Comparison of ENCODE assay signal across 20 cellular contexts in the genomic region with DNA sequence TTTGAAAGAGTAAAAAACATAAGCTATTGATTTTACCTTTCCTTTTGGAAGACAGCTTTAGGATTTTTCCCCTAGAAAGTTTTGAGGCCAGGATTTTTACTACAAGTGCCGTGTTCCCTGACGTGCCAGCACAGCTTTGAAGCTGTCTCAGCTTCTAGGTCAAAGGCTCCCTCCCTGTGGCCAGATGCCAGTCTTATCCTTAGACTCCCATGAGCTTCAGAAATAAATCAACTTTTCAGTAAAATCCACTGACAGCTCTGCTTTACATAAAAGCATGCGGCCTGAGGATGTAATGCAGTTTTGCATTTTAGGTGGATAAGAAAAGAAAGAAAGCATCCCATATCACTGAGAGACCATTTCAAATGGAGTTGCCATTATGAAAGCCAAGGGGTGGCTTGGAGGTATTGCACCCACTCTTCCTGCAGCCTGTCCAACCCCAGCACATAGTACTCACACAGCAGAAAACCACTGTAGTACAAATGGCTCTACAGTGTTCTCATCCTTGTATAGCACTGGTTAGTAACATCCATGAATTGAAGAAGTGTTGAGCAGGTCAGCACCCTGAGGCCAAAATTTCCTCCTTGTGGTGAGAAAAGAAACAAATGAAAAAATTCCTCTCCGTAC. TPM values are rescaled to one million over a fixed set of nuclear protein-coding genes. Genes with fewer than 3 reads are reported as not detected.
DNase-seq lines count a peak whose midpoint lies in the region; FAIRE-seq and TF ChIP-seq lines count a peak whose summit lies in the region.
"Had no signal": no experiment of that assay in that cellular context is flagged by ENCODE, and none has a peak within 500 bp of the region (broad histone marks: within the 10 kb centered on the region; RNA-seq: fewer than 3 reads in every experiment).

No MANE protein-coding gene starts in this region.

- H3K36me3 Mint-ChIP-seq in chondrocyte (ENCODE audit: low read depth) (no peaks in the 10 kb centered on the region), neural progenitor cell (no peaks in the 10 kb centered on the region)
- H3K36me3 Mint-ChIP-seq in CD8-positive, alpha-beta memory T cell: peaks cover 0 to 10% (median 2%) of the 10 kb centered on the region in 3 donors
- H3K36me3 Mint-ChIP-seq in T-helper 2 cell treated with Interferon-gamma antibody and Interleukin-4, amounts not matched to agents 5 μg/mL and 100 μg/mL, for 36 hours (ENCODE audit: low read depth): peaks cover 2% of the 10 kb centered on the region
- H3K36me3 Mint-ChIP-seq: activated CD4-positive, alpha-beta memory T cell treated with anti-CD3 and anti-CD28 coated beads for 36 hours; stimulated activated effector memory CD8-positive, alpha-beta T cell treated with anti-CD3 and anti-CD28 coated beads, Interleukin-12 subunit alpha, Interleukin-12 subunit beta, amount 100 ng/mL, for 72 hours had no signal

- no peaks in the 10 kb centered on the region for H3F3A ChIP-seq in neural progenitor cell (ENCODE audit: low read depth)

- peak overlapping the region; percentile 49 for H3K27ac Mint-ChIP-seq in chondrocyte (ENCODE audit: unreplicated experiment)
- H3K27ac Mint-ChIP-seq in neural progenitor cell: no peak overlapping the region
- H3K27ac Mint-ChIP-seq in CD8-positive, alpha-beta memory T cell: no peak overlapping the region
- no peak overlapping the region for H3K27ac Mint-ChIP-seq in T-helper 2 cell treated with Interferon-gamma antibody and Interleukin-4, amounts not matched to agents 5 μg/mL and 100 μg/mL, for 36 hours
- H3K27ac Mint-ChIP-seq: activated CD4-positive, alpha-beta memory T cell treated with anti-CD3 and anti-CD28 coated beads for 36 hours; activated T-helper 17 cell treated with anti-CD3 and anti-CD28 coated beads, Interleukin-2, amount 50 U/mL, for 72 hours; CD4-positive, CD25-positive, alpha-beta regulatory T cell; stimulated activated effector memory CD8-positive, alpha-beta T cell treated with anti-CD3 and anti-CD28 coated beads, Interleukin-12 subunit alpha, Interleukin-12 subunit beta, amount 100 ng/mL, for 72 hours had no signal

- FAIRE-seq in HTR-8/SVneo (lab: Jason Lieb, UNC): peak; percentile 64
- FAIRE-seq: urothelium cell line had no signal

- no peaks in the 10 kb centered on the region for H4K20me1 ChIP-seq in neural progenitor cell (ENCODE audit: low read depth)

- peaks cover 9% of the 10 kb centered on the region for H3K4me1 ChIP-seq in neural progenitor cell
- no peaks in the 10 kb centered on the region for H3K4me1 ChIP-seq in CD8-positive, alpha-beta memory T cell (ENCODE audit: insufficient read depth, low read length)
- H3K4me1 ChIP-seq: ascending aorta had no signal

- no peaks in the 10 kb centered on the region for H3K79me2 ChIP-seq in neural progenitor cell (ENCODE audit: low read depth)

- H3K9me3 Mint-ChIP-seq in chondrocyte (ENCODE audit: low read depth): no peaks in the 10 kb centered on the region
- no peaks in the 10 kb centered on the region for H3K9me3 Mint-ChIP-seq in neural progenitor cell
- peaks cover 0 to 2% (median 0%) of the 10 kb centered on the region in 5 donors for H3K9me3 Mint-ChIP-seq in CD8-positive, alpha-beta memory T cell
- peaks cover 4% of the 10 kb centered on the region for H3K9me3 Mint-ChIP-seq in T-helper 2 cell treated with Interferon-gamma antibody and Interleukin-4, amounts not matched to agents 5 μg/mL and 100 μg/mL, for 36 hours
- H3K9me3 Mint-ChIP-seq: stimulated activated effector memory CD8-positive, alpha-beta T cell treated with anti-CD3 and anti-CD28 coated beads, Interleukin-12 subunit alpha, Interleukin-12 subunit beta, amount 100 ng/mL, for 72 hours had no signal

- POLR2A ChIA-PET in CD8-positive, alpha-beta memory T cell (lab: Charles Lee): no interaction called here

- no peaks in the 10 kb centered on the region for H3K27me3 Mint-ChIP-seq in chondrocyte (ENCODE audit: low read depth)
- H3K27me3 Mint-ChIP-seq in neural progenitor cell (ENCODE audit: insufficient read depth, low read depth): no peaks in the 10 kb centered on the region
- peaks cover 0 to 5% of the 10 kb centered on the region in 2 donors for H3K27me3 Mint-ChIP-seq in CD8-positive, alpha-beta memory T cell
- peaks cover 22% of the 10 kb centered on the region for H3K27me3 Mint-ChIP-seq in T-helper 2 cell treated with Interferon-gamma antibody and Interleukin-4, amounts not matched to agents 5 μg/mL and 100 μg/mL, for 36 hours (ENCODE audit: low read depth)

- H3K4me1 Mint-ChIP-seq in chondrocyte (ENCODE audit: low read depth): peaks cover 10% of the 10 kb centered on the region
- peaks cover 7% of the 10 kb centered on the region for H3K4me1 Mint-ChIP-seq in neural progenitor cell
- peaks cover 0 to 9% (median 7%) of the 10 kb centered on the region in 3 donors for H3K4me1 Mint-ChIP-seq in CD8-positive, alpha-beta memory T cell
- H3K4me1 Mint-ChIP-seq in T-helper 2 cell treated with Interferon-gamma antibody and Interleukin-4, amounts not matched to agents 5 μg/mL and 100 μg/mL, for 36 hours (ENCODE audit: low read depth): peaks cover 2% of the 10 kb centered on the region

- H3K4me3 ChIP-seq in GM12864 (ENCODE audit: low read depth, low read length) (no peak overlapping the region), neural progenitor cell (no peak overlapping the region), WERI-Rb-1 (ENCODE audit: low read depth, low read length) (no peak overlapping the region)
- H3K4me3 ChIP-seq in CD8-positive, alpha-beta memory T cell (ENCODE audit: low read length): no peak overlapping the region
- H3K4me3 ChIP-seq: ascending aorta, dorsolateral prefrontal cortex had no signal

- H3K36me3 ChIP-seq in neural progenitor cell: no peaks in the 10 kb centered on the region
- no peaks in the 10 kb centered on the region for H3K36me3 ChIP-seq in CD8-positive, alpha-beta memory T cell (ENCODE audit: insufficient read depth, low read length)
- H3K36me3 ChIP-seq in WERI-Rb-1: no peaks in the 10 kb centered on the region
- H3K36me3 ChIP-seq: ascending aorta had no signal

- H3K27me3 ChIP-seq in neural progenitor cell (no peaks in the 10 kb centered on the region), WERI-Rb-1 (ENCODE audit: insufficient read depth, low read depth, severe bottlenecking) (no peaks in the 10 kb centered on the region)
- H3K27me3 ChIP-seq in CD8-positive, alpha-beta memory T cell (ENCODE audit: insufficient read depth, low read length, poor library complexity, severe bottlenecking): no peaks in the 10 kb centered on the region
- H3K27me3 ChIP-seq: ascending aorta, dorsolateral prefrontal cortex had no signal

- no peak overlapping the region for H3K9ac ChIP-seq in neural progenitor cell
- H3K9ac ChIP-seq: KMS-11 had no signal

- H3K4me3 Mint-ChIP-seq in chondrocyte (ENCODE audit: unreplicated experiment) (no peak overlapping the region), neural progenitor cell (no peak overlapping the region)
- no peak overlapping the region for H3K4me3 Mint-ChIP-seq in CD8-positive, alpha-beta memory T cell
- no peak overlapping the region for H3K4me3 Mint-ChIP-seq in T-helper 2 cell treated with Interferon-gamma antibody and Interleukin-4, amounts not matched to agents 5 μg/mL and 100 μg/mL, for 36 hours
- H3K4me3 Mint-ChIP-seq: activated CD4-positive, alpha-beta memory T cell treated with anti-CD3 and anti-CD28 coated beads for 36 hours; activated T-helper 17 cell treated with anti-CD3 and anti-CD28 coated beads, Interleukin-2, amount 50 U/mL, for 72 hours; CD4-positive, CD25-positive, alpha-beta regulatory T cell; stimulated activated effector memory CD8-positive, alpha-beta T cell treated with anti-CD3 and anti-CD28 coated beads, Interleukin-12 subunit alpha, Interleukin-12 subunit beta, amount 100 ng/mL, for 72 hours had no signal

- no peak overlapping the region for H2AFZ ChIP-seq in neural progenitor cell (replicated peaks)

- no peak overlapping the region for H3K27ac ChIP-seq in neural progenitor cell
- H3K27ac ChIP-seq in CD8-positive, alpha-beta memory T cell (ENCODE audit: low read depth, low read length): no peak overlapping the region
- H3K27ac ChIP-seq in WERI-Rb-1: no peak overlapping the region
- H3K27ac ChIP-seq: ascending aorta, dorsolateral prefrontal cortex, KMS-11 had no signal

- DNase-seq in GM12864 (ENCODE audit: low read depth) (no peak), HTR-8/SVneo (ENCODE audit: insufficient read length, low spot score) (no peak), chondrocyte (ENCODE audit: low spot score) (no peak), neural progenitor cell (ENCODE audit: low spot score) (no peak), WERI-Rb-1 (no peak), OCI-M1 (lab: John Stamatoyannopoulos, UW) (no peak)
- no peak for DNase-seq in CD8-positive, alpha-beta memory T cell
- DNase-seq in T-helper 2 cell treated with Interferon-gamma antibody and Interleukin-4, amounts not matched to agents 5 μg/mL and 100 μg/mL, for 36 hours (ENCODE audit: low spot score): no peak
- DNase-seq: activated CD4-positive, alpha-beta memory T cell treated with anti-CD3 and anti-CD28 coated beads for 36 hours; CD4-positive, CD25-positive, alpha-beta regulatory T cell; dorsolateral prefrontal cortex; NCI-H146; NCI-H510A treated with DMSO at 0.1 percent for 48 hours; retina; stimulated activated CD4-positive, alpha-beta T cell treated with anti-CD3 and anti-CD28 coated beads, Interleukin-4, amount 100 ng/mL, for 24 hours had no signal

- H3K4me2 ChIP-seq in neural progenitor cell: no peak overlapping the region
- H3K4me2 ChIP-seq: KMS-11 had no signal

- H3K9me3 ChIP-seq in neural progenitor cell (ENCODE audit: low read depth) (no peaks in the 10 kb centered on the region), WERI-Rb-1 (ENCODE audit: severe bottlenecking) (no peaks in the 10 kb centered on the region)
- H3K9me3 ChIP-seq in CD8-positive, alpha-beta memory T cell (ENCODE audit: low read length): no peaks in the 10 kb centered on the region
- H3K9me3 ChIP-seq: ascending aorta had no signal

- TF ChIP-seq CTCF in GM12864 (IDR thresholded peaks at IDR 0.05; ENCODE audit: low read depth, low read length, missing control alignments) (peak; percentile 24), chondrocyte (IDR thresholded peaks at IDR 0.05) (peak; percentile 40), neural progenitor cell (IDR thresholded peaks at IDR 0.05) (peak; percentile 12), WERI-Rb-1 (IDR thresholded peaks at IDR 0.05; ENCODE audit: low read depth, low read length) (no peak)

- CTCF ChIA-PET in CD8-positive, alpha-beta memory T cell (lab: Charles Lee): interaction anchor here (0.7 kb wide), 1 partner anchor 12 kb away, joined by 3 read pairs; no protein-coding TSS in a partner anchor

RNA-seq across cellular contexts. Expression of a gene that starts 15.2 kb away (rescaled TPM):
- total RNA-seq in chondrocyte (59.6 to 65.0 TPM (median 64.5 TPM) in 3 replicates), neural progenitor cell (ENCODE audit: low replicate concordance) (2.8 and 3.6 TPM in 2 replicates)
- 100 to 1,000 TPM; 111 to 114 TPM for total RNA-seq in CD8-positive, alpha-beta memory T cell
- 20.0 TPM for polyA plus RNA-seq in CD8-positive, alpha-beta memory T cell

Comparison
In these comparisons a context has a peak if more than half of its experiments do, and no peak if none do; other contexts are left out.
1. RNA of a gene that starts 15.2 kb away (total RNA-seq): 111 to 114 TPM in CD8-positive, alpha-beta memory T cell and 59.6 to 65.0 TPM in chondrocyte; 2.8 to 3.6 TPM in neural progenitor cell; every median in the first group is over 10 times any median in the second.